ENCODE assay signal across 11 cellular contexts in genomic region chr11:12587333-12587997, GRCh38.
DNase-seq lines count a peak whose midpoint lies in the region; ATAC-seq and TF ChIP-seq lines count a peak whose summit lies in the region.
"Had no signal": no experiment of that assay in that cellular context is flagged by ENCODE, and none has a peak within 500 bp of the region (broad histone marks: within the 10 kb centered on the region; RNA-seq: fewer than 3 reads in every experiment).

No MANE protein-coding gene starts in this region.

- no peaks in the 10 kb centered on the region for H3K9me3 ChIP-seq in T-helper 17 cell (ENCODE audit: control insufficient read depth, low read length, poor library complexity, severe bottlenecking)
- H3K9me3 ChIP-seq in Peyer's patch = no peaks in the 10 kb centered on the region

- H3K4me1 Mint-ChIP-seq in T-helper 17 cell (peaks cover 9% of the 10 kb centered on the region), type B pancreatic cell (ENCODE audit: unreplicated experiment) (peaks cover 10% of the 10 kb centered on the region)
- H3K4me1 Mint-ChIP-seq in activated CD4-positive, alpha-beta T cell treated with anti-CD3 and anti-CD28 coated beads, Interleukin-2, amount 10 ng/mL, durations not matched to agents 24 days and 14 days = no peaks in the 10 kb centered on the region

- H3K27ac ChIP-seq in Peyer's patch = no peak overlapping the region
- H3K27ac ChIP-seq: SK-N-MC had no signal

- H3K4me3 Mint-ChIP-seq in T-helper 17 cell (no peak overlapping the region), type B pancreatic cell (no peak overlapping the region)
- H3K4me3 Mint-ChIP-seq in activated CD4-positive, alpha-beta T cell treated with anti-CD3 and anti-CD28 coated beads, Interleukin-2, amount 10 ng/mL, durations not matched to agents 24 days and 14 days = no peak overlapping the region

- H3K27ac Mint-ChIP-seq in T-helper 17 cell (no peak overlapping the region), type B pancreatic cell (peak overlapping the region; percentile 21)
- H3K27ac Mint-ChIP-seq in activated CD4-positive, alpha-beta T cell treated with anti-CD3 and anti-CD28 coated beads, Interleukin-2, amount 10 ng/mL, durations not matched to agents 24 days and 14 days = no peak overlapping the region

- DNase-seq in NCI-H2196 (lab: John Stamatoyannopoulos, UW; ENCODE audit: unreplicated experiment) (peak; percentile 4), NCI-H2196 treated with DMSO at 0.1 percent for 48 hours (lab: John Stamatoyannopoulos, UW; ENCODE audit: unreplicated experiment) (no peak), T-helper 17 cell (no peak), iPS-NIHi7 (ENCODE audit: extremely low spot score) (peak; percentile 62), type B pancreatic cell (ENCODE audit: extremely low spot score, unreplicated experiment) (no peak), Peyer's patch (no peak), ureter (ENCODE audit: low spot score) (no peak)
- no peak for DNase-seq in activated CD4-positive, alpha-beta T cell treated with anti-CD3 and anti-CD28 coated beads, Interleukin-2, amount 10 ng/mL, durations not matched to agents 24 days and 14 days
- DNase-seq: activated CD8-positive, alpha-beta memory T cell treated with anti-CD3 and anti-CD28 coated beads, Interleukin-2, amount 50 U/mL, for 4 hours; NCI-H1436 treated with DMSO at 0.1 percent for 48 hours had no signal

- no peak overlapping the region for H3K4me3 ChIP-seq in Peyer's patch
- H3K4me3 ChIP-seq: SK-N-MC had no signal

- ATAC-seq in T-helper 17 cell = peak; percentile 42

- TF ChIP-seq CTCF in type B pancreatic cell (conservative IDR thresholded peaks at IDR 0.05) = no peak
- TF ChIP-seq CTCF in Peyer's patch (IDR thresholded peaks at IDR 0.05) = no peak

- intact Hi-C loops in activated CD4-positive, alpha-beta T cell treated with anti-CD3 and anti-CD28 coated beads, Interleukin-2, amount 10 ng/mL, durations not matched to agents 24 days and 14 days (cut with micrococcal nuclease) = no loop called here

- H3K36me3 ChIP-seq in Peyer's patch = no peaks in the 10 kb centered on the region

- H3K36me3 Mint-ChIP-seq in T-helper 17 cell (ENCODE audit: low read depth) (peaks cover 3% of the 10 kb centered on the region), type B pancreatic cell (no peaks in the 10 kb centered on the region)
- H3K36me3 Mint-ChIP-seq in activated CD4-positive, alpha-beta T cell treated with anti-CD3 and anti-CD28 coated beads, Interleukin-2, amount 10 ng/mL, durations not matched to agents 24 days and 14 days (ENCODE audit: low read depth) = no peaks in the 10 kb centered on the region

- peaks cover 35% of the 10 kb centered on the region for H3K27me3 Mint-ChIP-seq in T-helper 17 cell
- no peaks in the 10 kb centered on the region for H3K27me3 Mint-ChIP-seq in type B pancreatic cell
- H3K27me3 Mint-ChIP-seq in activated CD4-positive, alpha-beta T cell treated with anti-CD3 and anti-CD28 coated beads, Interleukin-2, amount 10 ng/mL, durations not matched to agents 24 days and 14 days = no peaks in the 10 kb centered on the region

- H3K9me3 Mint-ChIP-seq in type B pancreatic cell = no peaks in the 10 kb centered on the region
- no peaks in the 10 kb centered on the region for H3K9me3 Mint-ChIP-seq in activated CD4-positive, alpha-beta T cell treated with anti-CD3 and anti-CD28 coated beads, Interleukin-2, amount 10 ng/mL, durations not matched to agents 24 days and 14 days

- no peaks in the 10 kb centered on the region for H3K27me3 ChIP-seq in Peyer's patch

- no peak for TF ChIP-seq POLR2A in Peyer's patch (IDR thresholded peaks at IDR 0.05)

- no peaks in the 10 kb centered on the region for H3K4me1 ChIP-seq in Peyer's patch

Comparison
In these comparisons a context has a peak if more than half of its experiments do, and no peak if none do; other contexts are left out.
1. DNase-seq: peak in NCI-H2196 (single experiment) and iPS-NIHi7 (single experiment); none in NCI-H2196 treated with DMSO at 0.1 percent for 48 hours (single experiment), T-helper 17 cell (0 of 3), type B pancreatic cell (single experiment), Peyer's patch (0 of 3), activated CD4-positive, alpha-beta T cell treated with anti-CD3 and anti-CD28 coated beads, Interleukin-2, amount 10 ng/mL, durations not matched to agents 24 days and 14 days (single experiment) and ureter (single experiment).